Comparison of ENCODE assay signal across 16 cellular contexts in the genomic region with DNA sequence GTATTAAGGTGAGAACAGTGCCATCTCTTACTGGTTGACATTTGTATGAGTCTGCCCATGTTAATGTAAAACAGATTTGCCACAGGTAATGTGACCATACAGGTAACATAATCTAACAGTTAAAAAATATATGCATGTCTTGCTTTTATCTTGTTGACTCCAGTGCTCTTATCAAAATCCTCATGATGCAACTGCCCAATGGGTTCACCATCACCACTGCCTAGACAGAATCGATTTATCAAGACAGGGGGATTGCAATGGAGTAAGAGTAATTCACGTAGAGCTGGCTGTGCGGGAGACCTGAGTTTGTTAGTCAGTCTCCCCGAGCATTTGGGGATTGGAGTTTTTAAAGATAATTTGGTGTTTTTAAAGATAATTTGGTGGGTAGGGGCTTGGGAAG. TPM values are rescaled to one million over a fixed set of nuclear protein-coding genes. Genes with fewer than 3 reads are reported as not detected.
DNase-seq lines count a peak whose midpoint lies in the region; ATAC-seq and TF ChIP-seq lines count a peak whose summit lies in the region.
"Had no signal": no experiment of that assay in that cellular context is flagged by ENCODE, and none has a peak within 500 bp of the region (broad histone marks: within the 10 kb centered on the region; RNA-seq: fewer than 3 reads in every experiment).

No MANE protein-coding gene starts in this region.

- POLR2A ChIA-PET in CD4-positive, alpha-beta T cell (lab: Charles Lee) = no interaction called here
- POLR2A ChIA-PET in activated B cell treated with CpG ODN at 0.5 μM for 24 hours (lab: Charles Lee) = interaction anchor here (0.5 kb wide), 1 partner anchor 1128 kb away, joined by 3 read pairs; no protein-coding TSS in a partner anchor

- H3K4me3 Mint-ChIP-seq in CD4-positive, alpha-beta T cell = no peak overlapping the region
- H3K4me3 Mint-ChIP-seq in IgD-negative memory B cell = peak overlapping the region in 1 of 4 donors; percentile 41
- H3K4me3 Mint-ChIP-seq in activated B cell treated with CpG ODN at 0.5 μM for 24 hours = no peak overlapping the region
- no peak overlapping the region for H3K4me3 Mint-ChIP-seq in memory B cell

- H3K27me3 Mint-ChIP-seq in CD4-positive, alpha-beta T cell = no peaks in the 10 kb centered on the region
- H3K27me3 Mint-ChIP-seq in IgD-negative memory B cell (no peaks in the 10 kb centered on the region), activated B cell treated with CpG ODN at 0.5 μM for 24 hours (no peaks in the 10 kb centered on the region), memory B cell (no peaks in the 10 kb centered on the region)
- H3K27me3 Mint-ChIP-seq: CD4-positive, CD25-positive, alpha-beta regulatory T cell had no signal

- H3K4me1 Mint-ChIP-seq in CD4-positive, alpha-beta T cell (ENCODE audit: low read depth) = peaks cover 92% of the 10 kb centered on the region
- H3K4me1 Mint-ChIP-seq in IgD-negative memory B cell = peaks cover 36 to 57% (median 50%) of the 10 kb centered on the region in 3 donors
- peaks cover 91% of the 10 kb centered on the region for H3K4me1 Mint-ChIP-seq in activated B cell treated with CpG ODN at 0.5 μM for 24 hours
- H3K4me1 Mint-ChIP-seq in memory B cell = peaks cover 43% of the 10 kb centered on the region

- H3K36me3 Mint-ChIP-seq in CD4-positive, alpha-beta T cell (ENCODE audit: low read depth) = peaks cover 15% of the 10 kb centered on the region
- peaks cover 10% of the 10 kb centered on the region for H3K36me3 Mint-ChIP-seq in IgD-negative memory B cell
- peaks cover 16% of the 10 kb centered on the region for H3K36me3 Mint-ChIP-seq in activated B cell treated with CpG ODN at 0.5 μM for 24 hours (ENCODE audit: low read depth)
- H3K36me3 Mint-ChIP-seq in memory B cell = no peaks in the 10 kb centered on the region

- no peak for DNase-seq in CD4-positive, alpha-beta T cell
- no peak for DNase-seq in activated B cell treated with CpG ODN at 0.5 μM for 24 hours
- DNase-seq in memory B cell (ENCODE audit: low spot score in 2 of 2) = no peak
- DNase-seq in DMS53 treated with DMSO at 0.1 percent for 48 hours (lab: John Stamatoyannopoulos, UW; ENCODE audit: unreplicated experiment) = no peak
- DNase-seq in NCI-H146 treated with DMSO at 0.1 percent for 48 hours (lab: John Stamatoyannopoulos, UW; ENCODE audit: unreplicated experiment) = no peak
- DNase-seq in NCI-H2196 treated with DMSO at 0.1 percent for 48 hours (lab: John Stamatoyannopoulos, UW; ENCODE audit: unreplicated experiment) = no peak
- DNase-seq: BE2C; CD4-positive, CD25-positive, alpha-beta regulatory T cell; KBM-7; NCI-H1105 treated with DMSO at 0.1 percent for 48 hours; NCI-H1694 treated with DMSO at 0.1 percent for 48 hours; NCI-H524; NCI-H82; SJCRH30 had no signal

- ATAC-seq in CD4-positive, alpha-beta T cell (ENCODE audit: poor library complexity) = no peak
- no peak for ATAC-seq in activated B cell treated with CpG ODN at 0.5 μM for 24 hours (ENCODE audit: low read depth)
- ATAC-seq in memory B cell (ENCODE audit: low read depth) = no peak
- no peak for ATAC-seq in GM18909 (IDR thresholded peaks at IDR 0.05; ENCODE audit: poor library complexity, unreplicated experiment)

- H3K27me3 ChIP-seq in CD4-positive, alpha-beta T cell (ENCODE audit: control insufficient read depth, insufficient read depth, low read length) = no peaks in the 10 kb centered on the region
- H3K27me3 ChIP-seq: BE2C, SJCRH30 had no signal

- no peaks in the 10 kb centered on the region for H3K9me3 Mint-ChIP-seq in CD4-positive, alpha-beta T cell
- H3K9me3 Mint-ChIP-seq in IgD-negative memory B cell = no peaks in the 10 kb centered on the region
- H3K9me3 Mint-ChIP-seq in activated B cell treated with CpG ODN at 0.5 μM for 24 hours = no peaks in the 10 kb centered on the region
- H3K9me3 Mint-ChIP-seq in memory B cell = no peaks in the 10 kb centered on the region
- H3K9me3 Mint-ChIP-seq: CD4-positive, CD25-positive, alpha-beta regulatory T cell had no signal

- intact Hi-C loops in CD4-positive, alpha-beta T cell (cut with DNase I, micrococcal nuclease) = no loop called here
- intact Hi-C loops in activated B cell treated with CpG ODN at 0.5 μM for 24 hours (cut with micrococcal nuclease) = no loop called here

- CTCF ChIA-PET in CD4-positive, alpha-beta T cell (lab: Charles Lee) = no interaction called here
- CTCF ChIA-PET in activated B cell treated with CpG ODN at 0.5 μM for 24 hours (lab: Charles Lee) = no interaction called here

- H3K9me3 ChIP-seq in CD4-positive, alpha-beta T cell (ENCODE audit: control insufficient read depth, low read length) = no peaks in the 10 kb centered on the region
- H3K9me3 ChIP-seq: BE2C, SJCRH30 had no signal

- no peak for TF ChIP-seq CTCF in CD4-positive, alpha-beta T cell (IDR thresholded peaks at IDR 0.05)
- TF ChIP-seq CTCF in activated B cell treated with CpG ODN at 0.5 μM for 24 hours (IDR thresholded peaks at IDR 0.05) = no peak

- peak overlapping the region; percentile 4 for H3K27ac Mint-ChIP-seq in CD4-positive, alpha-beta T cell
- peak overlapping the region in 2 of 3 donors; percentile 34 to 87 for H3K27ac Mint-ChIP-seq in IgD-negative memory B cell
- H3K27ac Mint-ChIP-seq in activated B cell treated with CpG ODN at 0.5 μM for 24 hours = peak overlapping the region; percentile 50
- H3K27ac Mint-ChIP-seq in memory B cell = peak overlapping the region; percentile 16

- H3K27ac ChIP-seq in CD4-positive, alpha-beta T cell (ENCODE audit: low read depth, low read length) = no peak overlapping the region
- H3K27ac ChIP-seq: SJCRH30 had no signal

RNA-seq across cellular contexts. Expression of a gene that starts 19.2 kb away (rescaled TPM):
- total RNA-seq in CD4-positive, alpha-beta T cell = 10 to 100 TPM; 46.6 to 48.5 TPM
- polyA plus RNA-seq in IgD-negative memory B cell = 21.0 TPM
- total RNA-seq in activated B cell treated with CpG ODN at 0.5 μM for 24 hours = 38.8 and 40.0 TPM in 2 replicates

Comparison
In these comparisons a context has a peak if more than half of its experiments do, and no peak if none do; other contexts are left out.
1. H3K27ac Mint-ChIP-seq: peak in every context shown above with its lines; median percentile 60 in IgD-negative memory B cell; 50 in activated B cell treated with CpG ODN at 0.5 μM for 24 hours; 16 in memory B cell; 4 in CD4-positive, alpha-beta T cell.